Comparison of ENCODE assay signal across 1 cellular context in genomic region chr5:119063579-119064379, GRCh38.
TF ChIP-seq lines count a peak whose summit lies in the region.

No MANE protein-coding gene starts in this region.

TF ChIP-seq in HEK293, 187 proteins besides CTCF, POLR2A, EP300 and RAD21 (continued from another document):
- TF ChIP-seq ZNF610 (tag by site-specific recombination; IDR thresholded peaks at IDR 0.05; ENCODE audit: borderline replicate concordance): peak; percentile 55; the same call in 1 of the 2 replicates
- TF ChIP-seq, protein P1, sequence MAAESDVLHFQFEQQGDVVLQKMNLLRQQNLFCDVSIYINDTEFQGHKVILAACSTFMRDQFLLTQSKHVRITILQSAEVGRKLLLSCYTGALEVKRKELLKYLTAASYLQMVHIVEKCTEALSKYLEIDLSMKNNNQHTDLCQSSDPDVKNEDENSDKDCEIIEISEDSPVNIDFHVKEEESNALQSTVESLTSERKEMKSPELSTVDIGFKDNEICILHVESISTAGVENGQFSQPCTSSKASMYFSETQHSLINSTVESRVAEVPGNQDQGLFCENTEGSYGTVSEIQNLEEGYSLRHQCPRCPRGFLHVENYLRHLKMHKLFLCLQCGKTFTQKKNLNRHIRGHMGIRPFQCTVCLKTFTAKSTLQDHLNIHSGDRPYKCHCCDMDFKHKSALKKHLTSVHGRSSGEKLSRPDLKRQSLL (tag by site-specific recombination; IDR thresholded peaks at IDR 0.05): peak; percentile 44; the same call in 1 of the 2 replicates
- peak; percentile 37 for TF ChIP-seq ZNF629 (tag by site-specific recombination; IDR thresholded peaks at IDR 0.05)
- 0 out of 2 replicates have a peak, but pooled peaks have one; percentile 26 for TF ChIP-seq ZEB2 (tag by site-specific recombination; IDR thresholded peaks at IDR 0.05)
- no peak for TF ChIP-seq ZNF174 (tag by site-specific recombination; IDR thresholded peaks at IDR 0.05)
- no peak for TF ChIP-seq ZFP37 (tag by site-specific recombination; IDR thresholded peaks at IDR 0.05)
- TF ChIP-seq KLF9 (tag by site-specific recombination; IDR thresholded peaks at IDR 0.05; ENCODE audit: low read depth): peak; percentile 16; the same call in 1 of the 2 replicates
- peak; percentile 62; the same call in 1 of the 2 replicates for TF ChIP-seq ZSCAN30 (tag by site-specific recombination; IDR thresholded peaks at IDR 0.05)
- TF ChIP-seq ZNF571 (tag by site-specific recombination; IDR thresholded peaks at IDR 0.05): no peak
- 0 out of 2 replicates have a peak, but pooled peaks have one; percentile 17 for TF ChIP-seq ZNF335 (tag by site-specific recombination; conservative IDR thresholded peaks at IDR 0.05)
- TF ChIP-seq ZNF2 (tag by site-specific recombination; IDR thresholded peaks at IDR 0.05): 0 out of 2 replicates have a peak, but pooled peaks have one; percentile 50
- TF ChIP-seq ZFP69B (tag by site-specific recombination; IDR thresholded peaks at IDR 0.05): no peak
